ENCODE assay signal across 20 cellular contexts in genomic region chr1:16376971-16377370, GRCh38. TPM values are rescaled to one million over a fixed set of nuclear protein-coding genes. Genes with fewer than 3 reads are reported as not detected.
DNase-seq lines count a peak whose midpoint lies in the region; ATAC-seq, FAIRE-seq and TF ChIP-seq lines count a peak whose summit lies in the region.
"Had no signal": no experiment of that assay in that cellular context is flagged by ENCODE, and none has a peak within 500 bp of the region (broad histone marks: within the 10 kb centered on the region; RNA-seq: fewer than 3 reads in every experiment).

No MANE protein-coding gene starts in this region.

- peak overlapping the region in 3 of 4 donors; percentile 31 to 60 (median 56) for H3K4me3 Mint-ChIP-seq in CD4-positive, CD25-positive, alpha-beta regulatory T cell
- peak overlapping the region; percentile 35 for H3K4me3 Mint-ChIP-seq in astrocyte (ENCODE audit: unreplicated experiment)
- H3K4me3 Mint-ChIP-seq in naive thymus-derived CD4-positive, alpha-beta T cell: peak overlapping the region in 5 of 10 donors; percentile 19 to 52 (median 44)
- no peak overlapping the region for H3K4me3 Mint-ChIP-seq in stimulated activated effector memory CD8-positive, alpha-beta T cell treated with anti-CD3 and anti-CD28 coated beads, Interleukin-12 subunit alpha, Interleukin-12 subunit beta, amount 100 ng/mL, for 72 hours
- H3K4me3 Mint-ChIP-seq: neural crest cell had no signal

- BruUV-seq in A673 (replicated peaks; lab: Mats Ljungman, UMichigan): no TSS peak

- H3K4me1 Mint-ChIP-seq in CD4-positive, CD25-positive, alpha-beta regulatory T cell: peaks cover 27 to 79% (median 54%) of the 10 kb centered on the region in 4 donors
- peaks cover 47% of the 10 kb centered on the region for H3K4me1 Mint-ChIP-seq in astrocyte (ENCODE audit: low read depth, unreplicated experiment)
- peaks cover 49 to 86% (median 71%) of the 10 kb centered on the region in 7 donors for H3K4me1 Mint-ChIP-seq in naive thymus-derived CD4-positive, alpha-beta T cell
- H3K4me1 Mint-ChIP-seq in stimulated activated effector memory CD8-positive, alpha-beta T cell treated with anti-CD3 and anti-CD28 coated beads, Interleukin-12 subunit alpha, Interleukin-12 subunit beta, amount 100 ng/mL, for 72 hours: peaks cover 65% of the 10 kb centered on the region

- intact Hi-C loops in A673 (cut with micrococcal nuclease; ENCODE audit: unreplicated experiment): no loop called here
- intact Hi-C loops in naive thymus-derived CD4-positive, alpha-beta T cell (cut with micrococcal nuclease): no loop called here

- no peak overlapping the region for H3K4me3 ChIP-seq in A673 (ENCODE audit: low read depth, low read length, poor library complexity, severe bottlenecking)
- no peak overlapping the region for H3K4me3 ChIP-seq in CD4-positive, CD25-positive, alpha-beta regulatory T cell (ENCODE audit: low read depth, low read length)
- no peak overlapping the region for H3K4me3 ChIP-seq in astrocyte (ENCODE audit: insufficient read depth, low read depth, low read length)
- H3K4me3 ChIP-seq in naive thymus-derived CD4-positive, alpha-beta T cell (ENCODE audit: low read length): no peak overlapping the region
- H3K4me3 ChIP-seq: BLaER1 treated with 17β-estradiol and CSF1 and Interleukin-3, amounts not matched to agents 10 nM and 100 nM; SK-N-MC had no signal

- POLR2A ChIA-PET in A673 (lab: Charles Lee; ENCODE audit: low non-redundant PET): no interaction called here
- POLR2A ChIA-PET in naive thymus-derived CD4-positive, alpha-beta T cell (lab: Charles Lee): interaction anchor here (0.7 to 0.9 kb wide), 2 partner anchors 22 to 25 kb away, joined by 3 to 5 read pairs; partner anchors contain the start of gene FBXO42

- no peak overlapping the region for H3K9ac ChIP-seq in astrocyte (ENCODE audit: low read length)
- H3K9ac ChIP-seq: BLaER1 treated with 17β-estradiol and CSF1 and Interleukin-3, amounts not matched to agents 10 nM and 100 nM had no signal

- no peak overlapping the region for H2AFZ ChIP-seq in astrocyte (ENCODE audit: low read depth, low read length)

- H3K9me3 ChIP-seq in A673 (ENCODE audit: low read depth, low read length, poor library complexity, severe bottlenecking) (no peaks in the 10 kb centered on the region), astrocyte (ENCODE audit: insufficient read depth, low read depth, low read length) (no peaks in the 10 kb centered on the region)
- H3K9me3 ChIP-seq in CD4-positive, CD25-positive, alpha-beta regulatory T cell (ENCODE audit: control insufficient read depth in 2 of 2, low read length in 2 of 2): no peaks in the 10 kb centered on the region
- H3K9me3 ChIP-seq in naive thymus-derived CD4-positive, alpha-beta T cell (ENCODE audit: control insufficient read depth in 2 of 3, low read length in 3 of 3): no peaks in the 10 kb centered on the region
- H3K9me3 ChIP-seq: BLaER1 treated with 17β-estradiol and CSF1 and Interleukin-3, amounts not matched to agents 10 nM and 100 nM had no signal

- DNase-seq in A673 (ENCODE audit: low spot score) (no peak), astrocyte (ENCODE audit: low read depth) (no peak), NCI-H510A treated with DMSO at 0.1 percent for 48 hours (lab: John Stamatoyannopoulos, UW) (no peak)
- DNase-seq in CD4-positive, CD25-positive, alpha-beta regulatory T cell: no peak
- no peak for DNase-seq in naive thymus-derived CD4-positive, alpha-beta T cell
- no peak for DNase-seq in stimulated activated effector memory CD8-positive, alpha-beta T cell treated with anti-CD3 and anti-CD28 coated beads, Interleukin-12 subunit alpha, Interleukin-12 subunit beta, amount 100 ng/mL, for 72 hours (ENCODE audit: low spot score in 2 of 2)
- DNase-seq: activated CD4-positive, alpha-beta T cell treated with anti-CD3 and anti-CD28 coated beads, Interleukin-2, amount 50 U/mL, for 1 hour; activated T-cell treated with anti-CD3 and anti-CD28 coated beads, Interleukin-2, amount 50 U/mL, for 48 hours; aorta; DMS79; MV-4-11; NCI-H2081; NCI-H526 treated with DMSO at 0.1 percent for 48 hours; OCI-M1; stimulated activated CD4-positive, alpha-beta T cell treated with anti-CD3 and anti-CD28 coated beads, Interleukin-2, amount 100 ng/mL, for 24 hours had no signal

- peaks cover 0 to 1% (median 0%) of the 10 kb centered on the region in 7 donors for H3K9me3 Mint-ChIP-seq in CD4-positive, CD25-positive, alpha-beta regulatory T cell
- no peaks in the 10 kb centered on the region for H3K9me3 Mint-ChIP-seq in astrocyte (ENCODE audit: unreplicated experiment)
- H3K9me3 Mint-ChIP-seq in naive thymus-derived CD4-positive, alpha-beta T cell: no peaks in the 10 kb centered on the region
- H3K9me3 Mint-ChIP-seq in stimulated activated effector memory CD8-positive, alpha-beta T cell treated with anti-CD3 and anti-CD28 coated beads, Interleukin-12 subunit alpha, Interleukin-12 subunit beta, amount 100 ng/mL, for 72 hours: no peaks in the 10 kb centered on the region
- H3K9me3 Mint-ChIP-seq: neural crest cell had no signal

- H3K27me3 Mint-ChIP-seq in CD4-positive, CD25-positive, alpha-beta regulatory T cell: no peaks in the 10 kb centered on the region
- no peaks in the 10 kb centered on the region for H3K27me3 Mint-ChIP-seq in astrocyte (ENCODE audit: low read depth, unreplicated experiment)
- no peaks in the 10 kb centered on the region for H3K27me3 Mint-ChIP-seq in naive thymus-derived CD4-positive, alpha-beta T cell

- CTCF ChIA-PET in A673 (lab: Charles Lee): no interaction called here
- CTCF ChIA-PET in naive thymus-derived CD4-positive, alpha-beta T cell (lab: Charles Lee): interaction anchor here (0.9 kb wide), 1 partner anchor 13 kb away, joined by 4 read pairs; no protein-coding TSS in a partner anchor

- H3K36me3 ChIP-seq in A673 (ENCODE audit: insufficient read depth, low read length, poor library complexity, severe bottlenecking) (no peaks in the 10 kb centered on the region), astrocyte (ENCODE audit: insufficient read depth, low read length) (no peaks in the 10 kb centered on the region)
- peaks cover 5% of the 10 kb centered on the region for H3K36me3 ChIP-seq in CD4-positive, CD25-positive, alpha-beta regulatory T cell (ENCODE audit: control insufficient read depth, insufficient read depth, low read length)
- H3K36me3 ChIP-seq in naive thymus-derived CD4-positive, alpha-beta T cell (ENCODE audit: control insufficient read depth in 2 of 3, insufficient read depth in 3 of 3, low read length in 3 of 3): peaks cover 0 to 6% (median 5%) of the 10 kb centered on the region in 3 experiments

- ATAC-seq in CD4-positive, CD25-positive, alpha-beta regulatory T cell (ENCODE audit: low read depth in 2 of 2): no peak
- no peak for ATAC-seq in naive thymus-derived CD4-positive, alpha-beta T cell
- ATAC-seq in stimulated activated effector memory CD8-positive, alpha-beta T cell treated with anti-CD3 and anti-CD28 coated beads, Interleukin-12 subunit alpha, Interleukin-12 subunit beta, amount 100 ng/mL, for 72 hours: no peak
- no peak for ATAC-seq in HG02588 (IDR thresholded peaks at IDR 0.05; ENCODE audit: unreplicated experiment)

- peaks cover 91% of the 10 kb centered on the region for H4K20me1 ChIP-seq in astrocyte (ENCODE audit: insufficient read depth, low read length)

- H3K27ac ChIP-seq in A673 (ENCODE audit: low read depth, low read length, poor library complexity, severe bottlenecking) (peak overlapping the region; percentile 62), astrocyte (ENCODE audit: low read depth, low read length) (no peak overlapping the region)
- no peak overlapping the region for H3K27ac ChIP-seq in CD4-positive, CD25-positive, alpha-beta regulatory T cell (ENCODE audit: insufficient read depth, low read length, poor library complexity, severe bottlenecking)
- no peak overlapping the region for H3K27ac ChIP-seq in naive thymus-derived CD4-positive, alpha-beta T cell (ENCODE audit: low read depth, low read length)
- H3K27ac ChIP-seq: BLaER1 treated with 17β-estradiol and CSF1 and Interleukin-3, amounts not matched to agents 10 nM and 100 nM had no signal

- H3K4me1 ChIP-seq in A673 (ENCODE audit: insufficient read depth, low read length, poor library complexity, severe bottlenecking) (peaks cover 23% of the 10 kb centered on the region), astrocyte (ENCODE audit: insufficient read depth, low read length) (peaks cover 41% of the 10 kb centered on the region)
- H3K4me1 ChIP-seq in CD4-positive, CD25-positive, alpha-beta regulatory T cell (ENCODE audit: control insufficient read depth, insufficient read depth, low read length, poor library complexity, severe bottlenecking): peaks cover 46% of the 10 kb centered on the region
- peaks cover 20 to 21% of the 10 kb centered on the region in 2 donors for H3K4me1 ChIP-seq in naive thymus-derived CD4-positive, alpha-beta T cell (ENCODE audit: control insufficient read depth in 2 of 2, insufficient read depth in 2 of 2, low read length in 2 of 2)

- no peak for FAIRE-seq in astrocyte (lab: Jason Lieb, UNC)
- FAIRE-seq: GM19239 had no signal

- H3K4me2 ChIP-seq in astrocyte (ENCODE audit: low read length): no peak overlapping the region

- peaks cover 99% of the 10 kb centered on the region for H3K79me2 ChIP-seq in astrocyte (ENCODE audit: insufficient read depth, low read length)

- TF ChIP-seq CTCF in A673 (conservative IDR thresholded peaks at IDR 0.05; ENCODE audit: low read depth, low read length): no peak
- no peak for TF ChIP-seq CTCF in astrocyte (IDR thresholded peaks at IDR 0.05; ENCODE audit: insufficient read depth, low read depth, low read length)

- peak overlapping the region in 2 of 3 donors; percentile 88 to 91 for H3K27ac Mint-ChIP-seq in CD4-positive, CD25-positive, alpha-beta regulatory T cell
- H3K27ac Mint-ChIP-seq in astrocyte (ENCODE audit: unreplicated experiment): peak overlapping the region; percentile 66
- H3K27ac Mint-ChIP-seq in naive thymus-derived CD4-positive, alpha-beta T cell: peak overlapping the region in 5 of 9 donors; percentile 54 to 69 (median 58)
- H3K27ac Mint-ChIP-seq in stimulated activated effector memory CD8-positive, alpha-beta T cell treated with anti-CD3 and anti-CD28 coated beads, Interleukin-12 subunit alpha, Interleukin-12 subunit beta, amount 100 ng/mL, for 72 hours: no peak overlapping the region

- H3K36me3 Mint-ChIP-seq in CD4-positive, CD25-positive, alpha-beta regulatory T cell: peaks cover 18% of the 10 kb centered on the region
- no peaks in the 10 kb centered on the region for H3K36me3 Mint-ChIP-seq in astrocyte (ENCODE audit: low read depth, unreplicated experiment)
- peaks cover 4 to 18% (median 11%) of the 10 kb centered on the region in 5 donors for H3K36me3 Mint-ChIP-seq in naive thymus-derived CD4-positive, alpha-beta T cell
- peaks cover 94% of the 10 kb centered on the region for H3K36me3 Mint-ChIP-seq in stimulated activated effector memory CD8-positive, alpha-beta T cell treated with anti-CD3 and anti-CD28 coated beads, Interleukin-12 subunit alpha, Interleukin-12 subunit beta, amount 100 ng/mL, for 72 hours

- no peaks in the 10 kb centered on the region for H3K27me3 ChIP-seq in A673 (replicated peaks; ENCODE audit: insufficient read depth, low read depth, low read length, poor library complexity)
- no peaks in the 10 kb centered on the region for H3K27me3 ChIP-seq in CD4-positive, CD25-positive, alpha-beta regulatory T cell (ENCODE audit: control insufficient read depth, insufficient read depth, low read length)
- H3K27me3 ChIP-seq in astrocyte (ENCODE audit: insufficient read depth, low read length): no peaks in the 10 kb centered on the region
- no peaks in the 10 kb centered on the region for H3K27me3 ChIP-seq in naive thymus-derived CD4-positive, alpha-beta T cell (ENCODE audit: control insufficient read depth in 2 of 2, insufficient read depth in 2 of 2, low read length in 2 of 2)
- H3K27me3 ChIP-seq: BLaER1 treated with 17β-estradiol and CSF1 and Interleukin-3, amounts not matched to agents 10 nM and 100 nM had no signal

RNA-seq across cellular contexts. Expression of gene SZRD1, which starts 9.9 kb away (rescaled TPM):
- 174 and 187 TPM in 2 replicates for total RNA-seq in A673 (2021)
- 136 TPM for total RNA-seq in CD4-positive, CD25-positive, alpha-beta regulatory T cell
- polyA plus RNA-seq in CD4-positive, CD25-positive, alpha-beta regulatory T cell: 10 to 100 TPM; 36.9 to 54.5 (median 44.6) TPM
- 152 and 165 TPM in 2 replicates for total RNA-seq in astrocyte
- 100 to 1,000 TPM in 3 of 5 experiments, 10 to 100 TPM in 2; 81.6 to 163 (median 125) TPM for total RNA-seq in naive thymus-derived CD4-positive, alpha-beta T cell
- polyA plus RNA-seq in naive thymus-derived CD4-positive, alpha-beta T cell: 10 to 100 TPM; 36.8 to 38.9 TPM

RNA-seq across cellular contexts. Expression of gene FBXO42, which starts 24.7 kb away (rescaled TPM):
- 19.5 and 21.1 TPM in 2 replicates for total RNA-seq in A673 (2021)
- 22.0 TPM for total RNA-seq in CD4-positive, CD25-positive, alpha-beta regulatory T cell
- polyA plus RNA-seq in CD4-positive, CD25-positive, alpha-beta regulatory T cell: 10 to 100 TPM; 13.5 to 23.2 (median 21.5) TPM
- 25.6 and 27.9 TPM in 2 replicates for total RNA-seq in astrocyte
- 10 to 100 TPM; 18.7 to 25.7 (median 24.6) TPM for total RNA-seq in naive thymus-derived CD4-positive, alpha-beta T cell
- 10 to 100 TPM; 17.9 to 26.7 TPM for polyA plus RNA-seq in naive thymus-derived CD4-positive, alpha-beta T cell
